ENCODE assay signal across 15 cellular contexts in genomic region chr3:160796813-160797164, GRCh38. TPM values are rescaled to one million over a fixed set of nuclear protein-coding genes. Genes with fewer than 3 reads are reported as not detected.
DNase-seq lines count a peak whose midpoint lies in the region; ATAC-seq and TF ChIP-seq lines count a peak whose summit lies in the region.
"Had no signal": no experiment of that assay in that cellular context is flagged by ENCODE, and none has a peak within 500 bp of the region (broad histone marks: within the 10 kb centered on the region; RNA-seq: fewer than 3 reads in every experiment).

No MANE protein-coding gene starts in this region.

- H3K4me1 ChIP-seq in mammary epithelial cell (ENCODE audit: insufficient read depth, low read length) (no peaks in the 10 kb centered on the region), liver (ENCODE audit: control insufficient read depth in 4 of 4, insufficient read depth in 4 of 4, low read length in 3 of 4) (peaks cover 0 to 18% (median 3%) of the 10 kb centered on the region in 4 donors), upper lobe of left lung (peaks cover under 1 to 18% (median 6%) of the 10 kb centered on the region in 4 donors)

- no peak overlapping the region for H3K4me3 Mint-ChIP-seq in MCF 10A (ENCODE audit: unreplicated experiment)

- H3K9ac ChIP-seq in mammary epithelial cell (ENCODE audit: insufficient read depth, low read length) (no peak overlapping the region), liver (ENCODE audit: low read depth in 1 of 2, low read length in 2 of 2) (peak overlapping the region in 1 of 2 donors; percentile 66)

- ATAC-seq in upper lobe of left lung (ENCODE audit: low FRiP score in 2 of 2) = peak; percentile 53 to 86
- ATAC-seq in HG02840 (IDR thresholded peaks at IDR 0.05; ENCODE audit: low FRiP score, unreplicated experiment) = no peak
- no peak for ATAC-seq in GM21423 (IDR thresholded peaks at IDR 0.05; ENCODE audit: unreplicated experiment)
- ATAC-seq: activated T-cell treated with anti-CD3 and anti-CD28 coated beads, Interleukin-2, amount 50 U/mL, for 72 hours; K562 had no signal

- TF ChIP-seq EP300 in upper lobe of left lung (IDR thresholded peaks at IDR 0.05) = peak in 2 of 4 donors; percentile 92 to 96

- H3K36me3 ChIP-seq in mammary epithelial cell (ENCODE audit: insufficient read depth, low read length) = no peaks in the 10 kb centered on the region
- H3K36me3 ChIP-seq in liver (ENCODE audit: control insufficient read depth in 4 of 4, insufficient read depth in 3 of 4, low read depth in 1 of 4, low read length in 3 of 4) = no peaks in the 10 kb centered on the region
- H3K36me3 ChIP-seq in upper lobe of left lung = no peaks in the 10 kb centered on the region
- H3K36me3 ChIP-seq: neutrophil, vagina had no signal

- POLR2A ChIA-PET in MCF 10A (lab: Yijun Ruan, JAX) = interaction anchor here (0.6 to 3.3 kb wide), 11 partner anchors 16 to 867 kb away, joined by 3 to 31 read pairs (median 3); partner anchors contain the start of gene PPM1L

- no peaks in the 10 kb centered on the region for H3K9me3 ChIP-seq in mammary epithelial cell (replicated peaks; ENCODE audit: insufficient read depth, low read length)
- H3K9me3 ChIP-seq in liver (ENCODE audit: control insufficient read depth in 4 of 4, low read length in 3 of 4) = no peaks in the 10 kb centered on the region
- H3K9me3 ChIP-seq in upper lobe of left lung = no peaks in the 10 kb centered on the region
- H3K9me3 ChIP-seq: neutrophil, vagina had no signal

- H3K27ac ChIP-seq in mammary epithelial cell (ENCODE audit: insufficient read depth, low read depth, low read length) = no peak overlapping the region
- H3K27ac ChIP-seq in liver (ENCODE audit: low read depth in 1 of 2, low read length in 2 of 2) = peak overlapping the region; percentile 82 to 84
- peak overlapping the region in 2 of 4 donors; percentile 10 to 20 for H3K27ac ChIP-seq in upper lobe of left lung
- H3K27ac ChIP-seq: neutrophil, vagina had no signal

- peaks cover 2% of the 10 kb centered on the region for H3K27me3 ChIP-seq in mammary epithelial cell (ENCODE audit: insufficient read depth, low read length)
- no peaks in the 10 kb centered on the region for H3K27me3 ChIP-seq in liver (ENCODE audit: control insufficient read depth in 4 of 4, insufficient read depth in 4 of 4, low read length in 3 of 4)
- H3K27me3 ChIP-seq in upper lobe of left lung = no peaks in the 10 kb centered on the region
- H3K27me3 ChIP-seq: neutrophil, vagina had no signal

- peak overlapping the region; percentile 68 for H3K27ac Mint-ChIP-seq in MCF 10A (ENCODE audit: low read depth, unreplicated experiment)
- H3K27ac Mint-ChIP-seq: activated T-cell treated with anti-CD3 and anti-CD28 coated beads, Interleukin-2, amount 50 U/mL, for 72 hours had no signal

- H3K4me1 Mint-ChIP-seq in MCF 10A (ENCODE audit: insufficient read depth, unreplicated experiment) = peaks cover 14% of the 10 kb centered on the region

- H3K4me3 ChIP-seq in mammary epithelial cell (replicated peaks in 1 of 3; ENCODE audit: insufficient read depth in 1 of 3, low read depth in 2 of 3, low read length in 3 of 3) (no peak overlapping the region), liver (ENCODE audit: low read depth in 1 of 3, low read length in 3 of 3) (no peak overlapping the region), upper lobe of left lung (no peak overlapping the region)
- H3K4me3 ChIP-seq: K562, vagina had no signal

- TF ChIP-seq CTCF in MCF 10A (IDR thresholded peaks at IDR 0.05; ENCODE audit: unreplicated experiment) = no peak
- no peak for TF ChIP-seq CTCF in mammary epithelial cell (conservative IDR thresholded peaks at IDR 0.05 in 1 of 2, IDR thresholded peaks at IDR 0.05 in 1 of 2; ENCODE audit: extremely low read depth in 1 of 2, insufficient read depth in 1 of 2, low read depth in 1 of 2, low read length in 2 of 2)
- TF ChIP-seq CTCF in liver (IDR thresholded peaks at IDR 0.05; ENCODE audit: low read depth, low read length, missing input control) = no peak
- TF ChIP-seq CTCF in upper lobe of left lung (IDR thresholded peaks at IDR 0.05) = no peak

- H3K79me2 ChIP-seq in mammary epithelial cell (ENCODE audit: insufficient read depth, low read length) = no peaks in the 10 kb centered on the region

- H3K4me2 ChIP-seq in mammary epithelial cell (ENCODE audit: insufficient read depth, low read depth, low read length) = no peak overlapping the region

- intact Hi-C loops in MCF 10A (cut with micrococcal nuclease) (no loop called here), mammary epithelial cell (cut with micrococcal nuclease) (no loop called here)

- in situ Hi-C loops in mammary epithelial cell (cut with MboI; ENCODE audit: low sequenced_read_pairs in 2 of 2) = no loop called here

- H3K36me3 Mint-ChIP-seq in MCF 10A (ENCODE audit: insufficient read depth, unreplicated experiment) = peaks cover 7% of the 10 kb centered on the region

- no peak overlapping the region for H2AFZ ChIP-seq in mammary epithelial cell (ENCODE audit: low read depth, low read length)

- dilution Hi-C loops in mammary epithelial cell (cut with HindIII; ENCODE audit: low sequenced_read_pairs) = no loop called here

- no peaks in the 10 kb centered on the region for H3K9me3 Mint-ChIP-seq in MCF 10A (ENCODE audit: unreplicated experiment)
- H3K9me3 Mint-ChIP-seq: activated T-cell treated with anti-CD3 and anti-CD28 coated beads, Interleukin-2, amount 50 U/mL, for 72 hours had no signal

- CTCF ChIA-PET in MCF 10A (lab: Yijun Ruan, JAX) (interaction anchor here (0.6 to 1.3 kb wide), 5 partner anchors 30 to 455 kb away, joined by 3 to 4 read pairs (median 3); no protein-coding TSS in a partner anchor), mammary epithelial cell (lab: Charles Lee; ENCODE audit: low non-redundant PET) (no interaction called here)

- DNase-seq in MCF 10A (ENCODE audit: unreplicated experiment) (peak; percentile 25), mammary epithelial cell (no peak), cerebellar cortex (ENCODE audit: low spot score) (peak; percentile 77), upper lobe of left lung (peak in 1 of 2 donors; percentile 41), pons (ENCODE audit: low spot score) (no peak)
- DNase-seq: activated T-cell treated with anti-CD3 and anti-CD28 coated beads, Interleukin-2, amount 50 U/mL, for 72 hours; kidney; NCI-H2081; T-helper 1 cell had no signal

- H3K27me3 Mint-ChIP-seq in MCF 10A (ENCODE audit: insufficient read depth, unreplicated experiment) = no peaks in the 10 kb centered on the region

- BruUV-seq in MCF 10A (replicated peaks; lab: Mats Ljungman, UMichigan) (no TSS peak), mammary epithelial cell (replicated peaks; lab: Mats Ljungman, UMichigan) (no TSS peak)

- H4K20me1 ChIP-seq in mammary epithelial cell (ENCODE audit: insufficient read depth, low read length) = no peaks in the 10 kb centered on the region

- 29% methylated on average over 1 of the region's 1 CpG for WGBS in mammary epithelial cell (ENCODE audit: low coverage, missing lambda C conversion rate)
- WGBS in liver = 22% methylated on average over 1 of the region's 1 CpG
- 56 to 60% methylated on average over 1 of the region's 1 CpG for WGBS in upper lobe of left lung, 2 donors

- TF ChIP-seq POLR2A in upper lobe of left lung (IDR thresholded peaks at IDR 0.05) = no peak

- peak; percentile 35 to 48 for TF ChIP-seq RAD21 in liver (IDR thresholded peaks at IDR 0.05)

TF ChIP-seq in liver, 16 proteins besides CTCF, POLR2A, EP300 and RAD21 (continues in another document):
- TF ChIP-seq HNF4A (conservative IDR thresholded peaks at IDR 0.05) (peak; percentile 68 to 83), TAF1 (conservative IDR thresholded peaks at IDR 0.05) (no peak), FOXA2 (IDR thresholded peaks at IDR 0.05) (peak; percentile 88), RXRA (IDR thresholded peaks at IDR 0.05) (peak; percentile 72 to 90), GABPA (IDR thresholded peaks at IDR 0.05 in 1 of 2, conservative IDR thresholded peaks at IDR 0.05 in 1 of 2) (peak in 1 of 2 donors; percentile 26), SP1 (IDR thresholded peaks at IDR 0.05) (peak; percentile 92), NR2F2 (IDR thresholded peaks at IDR 0.05) (no peak), HNF4G (IDR thresholded peaks at IDR 0.05) (no peak), EGR1 (IDR thresholded peaks at IDR 0.05; ENCODE audit: low read depth in 2 of 2) (peak in 1 of 2 donors; percentile 50)
- TF ChIP-seq, protein P1, sequence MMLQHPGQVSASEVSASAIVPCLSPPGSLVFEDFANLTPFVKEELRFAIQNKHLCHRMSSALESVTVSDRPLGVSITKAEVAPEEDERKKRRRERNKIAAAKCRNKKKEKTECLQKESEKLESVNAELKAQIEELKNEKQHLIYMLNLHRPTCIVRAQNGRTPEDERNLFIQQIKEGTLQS (IDR thresholded peaks at IDR 0.05) = peak; percentile 71
- TF ChIP-seq, protein P2, sequence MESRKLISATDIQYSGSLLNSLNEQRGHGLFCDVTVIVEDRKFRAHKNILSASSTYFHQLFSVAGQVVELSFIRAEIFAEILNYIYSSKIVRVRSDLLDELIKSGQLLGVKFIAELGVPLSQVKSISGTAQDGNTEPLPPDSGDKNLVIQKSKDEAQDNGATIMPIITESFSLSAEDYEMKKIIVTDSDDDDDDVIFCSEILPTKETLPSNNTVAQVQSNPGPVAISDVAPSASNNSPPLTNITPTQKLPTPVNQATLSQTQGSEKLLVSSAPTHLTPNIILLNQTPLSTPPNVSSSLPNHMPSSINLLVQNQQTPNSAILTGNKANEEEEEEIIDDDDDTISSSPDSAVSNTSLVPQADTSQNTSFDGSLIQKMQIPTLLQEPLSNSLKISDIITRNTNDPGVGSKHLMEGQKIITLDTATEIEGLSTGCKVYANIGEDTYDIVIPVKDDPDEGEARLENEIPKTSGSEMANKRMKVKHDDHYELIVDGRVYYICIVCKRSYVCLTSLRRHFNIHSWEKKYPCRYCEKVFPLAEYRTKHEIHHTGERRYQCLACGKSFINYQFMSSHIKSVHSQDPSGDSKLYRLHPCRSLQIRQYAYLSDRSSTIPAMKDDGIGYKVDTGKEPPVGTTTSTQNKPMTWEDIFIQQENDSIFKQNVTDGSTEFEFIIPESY (IDR thresholded peaks at IDR 0.05) = peak; percentile 81

RNA-seq across cellular contexts. Expression of gene PPM1L, which starts 40.8 kb away (rescaled TPM):
- 1.7 and 2.1 TPM in 2 replicates for total RNA-seq in MCF 10A (2022)
- 1 to 10 TPM in 1 of 2 donors, under 1 TPM in 1; 0.96 to 2.0 TPM for total RNA-seq in mammary epithelial cell
- 0.23 TPM for polyA plus RNA-seq in mammary epithelial cell
- 1.3 TPM for polyA minus RNA-seq in mammary epithelial cell
- total RNA-seq in liver = 1 to 10 TPM; 6.1 to 8.5 TPM
- 1 to 10 TPM; 1.6 to 3.5 TPM for polyA plus RNA-seq in liver
- total RNA-seq in upper lobe of left lung = 10 to 100 TPM; 11.3 to 26.8 (median 18.7) TPM

Comparison
In these comparisons a context has a peak if more than half of its experiments do, and no peak if none do; other contexts are left out.
1. DNase-seq: peak in MCF 10A (single experiment) and cerebellar cortex (single experiment); none in mammary epithelial cell (single experiment) and pons (single experiment).
2. ATAC-seq: peak in upper lobe of left lung (2 of 2); none in HG02840 (single experiment) and GM21423 (single experiment).